ENCODE assay signal across 18 cellular contexts in the genomic region with DNA sequence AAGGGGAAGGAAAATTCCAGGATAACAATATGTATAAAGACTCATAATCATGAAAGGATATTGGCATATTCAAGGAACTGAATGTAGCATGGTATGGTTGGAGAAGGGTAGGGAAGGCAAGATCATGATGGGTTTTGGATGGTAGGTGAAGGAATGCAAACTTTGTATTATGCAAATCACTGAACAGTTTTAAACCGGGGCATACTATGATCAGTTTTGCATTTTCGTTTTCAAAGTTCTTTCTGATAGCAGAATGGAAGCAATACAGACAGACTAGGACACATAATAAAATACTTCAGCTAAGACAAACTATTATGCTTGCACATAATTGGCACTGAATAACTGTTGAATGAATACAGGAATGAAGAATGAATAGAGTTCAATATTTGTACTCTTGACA. TPM values are rescaled to one million over a fixed set of nuclear protein-coding genes. Genes with fewer than 3 reads are reported as not detected.
A peak's percentile ranks its signal among the peaks of the same experiment; 100 is the strongest.
DNase-seq lines count a peak whose midpoint lies in the region; ATAC-seq lines count a peak whose summit lies in the region.
"Had no signal": no experiment of that assay in that cellular context is flagged by ENCODE, and none has a peak within 500 bp of the region (broad histone marks: within the 10 kb centered on the region; RNA-seq: fewer than 3 reads in every experiment).

No MANE protein-coding gene starts in this region.

- no peaks in the 10 kb centered on the region for H3K9me3 ChIP-seq in Karpas-422 (ENCODE audit: low read length)
- H3K9me3 ChIP-seq: BE2C, BLaER1 had no signal

- H3K9ac ChIP-seq in Karpas-422 (ENCODE audit: low read length): no peak overlapping the region
- H3K9ac ChIP-seq: BLaER1 had no signal

- 0 out of 2 replicates have a peak, but pooled peaks cover 3% of the 10 kb centered on the region for H3K27me3 ChIP-seq in Karpas-422 (ENCODE audit: low read length)
- H3K27me3 ChIP-seq: BE2C, BLaER1 had no signal

- H3K27ac ChIP-seq in Karpas-422 (ENCODE audit: low read length): no peak overlapping the region
- H3K27ac ChIP-seq: BLaER1 had no signal

- H4K20me1 ChIP-seq in Karpas-422 (ENCODE audit: insufficient read depth, low read depth, low read length): no peaks in the 10 kb centered on the region
- H4K20me1 ChIP-seq: BLaER1 had no signal

- H3K79me2 ChIP-seq in Karpas-422 (ENCODE audit: low read length): no peaks in the 10 kb centered on the region

- no peak for DNase-seq in Karpas-422
- DNase-seq in NCI-H1092 treated with DMSO at 0.1 percent for 48 hours (lab: John Stamatoyannopoulos, UW): no peak
- no peak for DNase-seq in DMS 273 treated with DMSO at 0.1 percent for 48 hours (lab: John Stamatoyannopoulos, UW)
- no peak for DNase-seq in sciatic nerve (ENCODE audit: low spot score)
- no peak for DNase-seq in GM19238 (ENCODE audit: insufficient read length, low spot score)
- DNase-seq: 8988T; ACHN; BE2C; C1 segment of cervical spinal cord; CD4-positive, alpha-beta memory T cell; CD4-positive, CD25-positive, alpha-beta regulatory T cell; CD8-positive, alpha-beta memory T cell; COR-L47; DMS79 treated with DMSO at 0.1 percent for 48 hours; GF-D8 had no signal

- H3K4me1 ChIP-seq in Karpas-422 (ENCODE audit: low read length): peaks cover 9% of the 10 kb centered on the region
- H3K4me1 ChIP-seq: BE2C, BLaER1 had no signal

- peak overlapping the region; percentile 46 for H3K4me2 ChIP-seq in Karpas-422 (ENCODE audit: low read depth, low read length, poor library complexity, severe bottlenecking)
- H3K4me2 ChIP-seq: BLaER1 had no signal

- H3K4me3 ChIP-seq in Karpas-422 (ENCODE audit: low read length): no peak overlapping the region
- H3K4me3 ChIP-seq: BLaER1 had no signal

- 0 out of 2 replicates have a peak overlapping the region, but pooled peaks have one; percentile 1 for H2AFZ ChIP-seq in Karpas-422 (ENCODE audit: low read length)

- intact Hi-C loops in sciatic nerve (cut with DNase I): no loop called here

- ATAC-seq in GM18867 (IDR thresholded peaks at IDR 0.05; ENCODE audit: unreplicated experiment): peak; percentile 73
- peak; percentile 62 for ATAC-seq in GM19324 (IDR thresholded peaks at IDR 0.05; ENCODE audit: low FRiP score, unreplicated experiment)
- ATAC-seq in sciatic nerve: no peak

- no peaks in the 10 kb centered on the region for H3K9me2 ChIP-seq in Karpas-422 (replicated peaks; ENCODE audit: insufficient read depth, low read length)

- no peaks in the 10 kb centered on the region for H3K36me3 ChIP-seq in Karpas-422 (ENCODE audit: insufficient read depth, low read length)
- H3K36me3 ChIP-seq: BE2C, BLaER1 had no signal

RNA-seq across cellular contexts. Expression of a gene that starts 14.5 kb away (rescaled TPM):
- 23.0 and 63.3 TPM in 2 replicates for total RNA-seq in Karpas-422 (2014; rRNA removed; shearing (Covaris generic); ENCODE audit: low replicate concordance)
- total RNA-seq in sciatic nerve: 5.3 TPM

RNA-seq across cellular contexts. Expression of a gene that starts 42.1 kb away (rescaled TPM):
- 34.3 and 40.0 TPM in 2 replicates for total RNA-seq in Karpas-422 (2014; rRNA removed; shearing (Covaris generic); ENCODE audit: low replicate concordance)
- total RNA-seq in sciatic nerve: 33.2 TPM
